Comparison of ENCODE assay signal across 1 cellular context in the genomic region with DNA sequence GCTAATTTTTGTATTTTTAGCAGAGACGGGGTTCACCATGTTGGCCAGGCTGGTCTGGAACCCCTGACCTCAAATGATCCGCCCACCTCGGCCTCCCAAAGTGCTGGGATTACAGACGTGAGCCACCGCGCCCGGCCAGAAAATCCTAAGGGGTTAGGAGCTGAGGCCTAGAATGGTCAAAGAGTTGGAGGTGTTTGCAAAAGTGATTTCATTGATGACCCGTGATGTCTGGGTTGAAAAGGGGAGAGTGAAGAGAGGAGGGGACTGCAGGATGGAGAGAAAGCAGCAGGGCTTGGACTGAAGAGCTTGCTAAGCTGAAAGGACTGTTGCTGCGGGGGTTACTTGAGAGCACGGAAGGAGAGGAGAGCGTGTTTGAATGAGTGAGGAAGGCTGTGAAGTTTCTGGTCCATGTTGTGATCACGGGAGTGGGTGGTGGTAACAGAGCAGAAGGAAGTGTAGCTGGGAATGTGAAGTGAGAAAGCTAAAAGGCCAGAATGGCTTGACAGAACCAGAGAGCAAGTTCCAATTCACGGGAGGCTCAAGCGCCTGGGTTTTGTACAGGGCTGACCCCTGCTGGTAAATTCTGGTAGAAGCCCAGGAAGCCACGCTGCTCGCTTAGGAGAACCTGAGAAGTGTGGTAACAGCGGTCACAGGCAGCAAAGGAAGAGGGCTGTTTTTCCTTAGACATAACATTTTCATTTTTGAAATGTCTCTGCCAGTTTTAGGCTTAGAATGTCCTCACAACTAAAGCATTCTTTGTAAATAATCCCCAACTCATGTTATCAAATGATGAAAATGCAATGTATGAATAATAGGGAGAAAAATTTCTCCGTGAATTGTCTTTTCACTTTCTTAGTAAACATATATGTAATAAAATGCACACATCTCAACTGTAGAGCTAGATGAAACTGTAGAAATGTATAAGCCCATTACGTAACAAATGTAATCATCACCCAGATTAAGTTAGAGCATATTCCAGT.
TF ChIP-seq lines count a peak whose summit lies in the region.

No MANE protein-coding gene starts in this region.

TF ChIP-seq in HepG2, 621 proteins besides CTCF, POLR2A, EP300 and RAD21 (continued from another document and continues in another):
- TF ChIP-seq, protein P1, sequence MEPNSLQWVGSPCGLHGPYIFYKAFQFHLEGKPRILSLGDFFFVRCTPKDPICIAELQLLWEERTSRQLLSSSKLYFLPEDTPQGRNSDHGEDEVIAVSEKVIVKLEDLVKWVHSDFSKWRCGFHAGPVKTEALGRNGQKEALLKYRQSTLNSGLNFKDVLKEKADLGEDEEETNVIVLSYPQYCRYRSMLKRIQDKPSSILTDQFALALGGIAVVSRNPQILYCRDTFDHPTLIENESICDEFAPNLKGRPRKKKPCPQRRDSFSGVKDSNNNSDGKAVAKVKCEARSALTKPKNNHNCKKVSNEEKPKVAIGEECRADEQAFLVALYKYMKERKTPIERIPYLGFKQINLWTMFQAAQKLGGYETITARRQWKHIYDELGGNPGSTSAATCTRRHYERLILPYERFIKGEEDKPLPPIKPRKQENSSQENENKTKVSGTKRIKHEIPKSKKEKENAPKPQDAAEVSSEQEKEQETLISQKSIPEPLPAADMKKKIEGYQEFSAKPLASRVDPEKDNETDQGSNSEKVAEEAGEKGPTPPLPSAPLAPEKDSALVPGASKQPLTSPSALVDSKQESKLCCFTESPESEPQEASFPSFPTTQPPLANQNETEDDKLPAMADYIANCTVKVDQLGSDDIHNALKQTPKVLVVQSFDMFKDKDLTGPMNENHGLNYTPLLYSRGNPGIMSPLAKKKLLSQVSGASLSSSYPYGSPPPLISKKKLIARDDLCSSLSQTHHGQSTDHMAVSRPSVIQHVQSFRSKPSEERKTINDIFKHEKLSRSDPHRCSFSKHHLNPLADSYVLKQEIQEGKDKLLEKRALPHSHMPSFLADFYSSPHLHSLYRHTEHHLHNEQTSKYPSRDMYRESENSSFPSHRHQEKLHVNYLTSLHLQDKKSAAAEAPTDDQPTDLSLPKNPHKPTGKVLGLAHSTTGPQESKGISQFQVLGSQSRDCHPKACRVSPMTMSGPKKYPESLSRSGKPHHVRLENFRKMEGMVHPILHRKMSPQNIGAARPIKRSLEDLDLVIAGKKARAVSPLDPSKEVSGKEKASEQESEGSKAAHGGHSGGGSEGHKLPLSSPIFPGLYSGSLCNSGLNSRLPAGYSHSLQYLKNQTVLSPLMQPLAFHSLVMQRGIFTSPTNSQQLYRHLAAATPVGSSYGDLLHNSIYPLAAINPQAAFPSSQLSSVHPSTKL (CRISPR knock-in tag; IDR thresholded peaks at IDR 0.05): peak; percentile 65
- TF ChIP-seq ZNF598 (CRISPR knock-in tag; IDR thresholded peaks at IDR 0.05; ENCODE audit: borderline replicate concordance) (peak; percentile 79; the same call in 1 of the 2 replicates), ZNF496 (CRISPR knock-in tag; IDR thresholded peaks at IDR 0.05; ENCODE audit: insufficient replicate concordance) (no peak), EZH2 (conservative IDR thresholded peaks at IDR 0.05; ENCODE audit: low read depth, low read length) (no peak), ZMYM3 (CRISPR knock-in tag; IDR thresholded peaks at IDR 0.05) (peak; percentile 54; the same call in 1 of the 2 replicates), ZNF605 (CRISPR knock-in tag; IDR thresholded peaks at IDR 0.05) (peak; percentile 73; the same call in 1 of the 2 replicates), BRD4 (CRISPR knock-in tag; IDR thresholded peaks at IDR 0.05) (peak; percentile 58; the same call in 1 of the 2 replicates), ZNF850 (CRISPR knock-in tag; conservative IDR thresholded peaks at IDR 0.05) (0 out of 2 replicates have a peak, but pooled peaks have one; percentile 25), SRY (CRISPR knock-in tag; IDR thresholded peaks at IDR 0.05) (0 out of 2 replicates have a peak, but pooled peaks have one; percentile 39), SOX5 (CRISPR knock-in tag; IDR thresholded peaks at IDR 0.05; ENCODE audit: borderline replicate concordance) (0 out of 2 replicates have a peak, but pooled peaks have one; percentile 13), ZNF432 (CRISPR knock-in tag; IDR thresholded peaks at IDR 0.05; ENCODE audit: borderline replicate concordance) (no peak), ZNF230 (CRISPR knock-in tag; IDR thresholded peaks at IDR 0.05) (no peak), ZSCAN20 (CRISPR knock-in tag; IDR thresholded peaks at IDR 0.05; ENCODE audit: borderline replicate concordance) (no peak), ZNF614 (CRISPR knock-in tag; IDR thresholded peaks at IDR 0.05; ENCODE audit: borderline replicate concordance) (peak; percentile 66), ZNF552 (CRISPR knock-in tag; IDR thresholded peaks at IDR 0.05; ENCODE audit: borderline replicate concordance) (no peak), YEATS2 (CRISPR knock-in tag; IDR thresholded peaks at IDR 0.05; ENCODE audit: borderline replicate concordance) (no peak), GATAD1 (CRISPR knock-in tag; IDR thresholded peaks at IDR 0.05) (peak; percentile 42; the same call in 1 of the 2 replicates), WIZ (CRISPR knock-in tag; IDR thresholded peaks at IDR 0.05) (no peak), TEAD3 (CRISPR knock-in tag; optimal IDR thresholded peaks at IDR 0.05; ENCODE audit: borderline replicate concordance) (peak; percentile 28), SPEN (CRISPR knock-in tag; IDR thresholded peaks at IDR 0.05; ENCODE audit: low read depth) (no peak), RNF2 (conservative IDR thresholded peaks at IDR 0.05; ENCODE audit: low read depth) (no peak), CHD4 (IDR thresholded peaks at IDR 0.05; ENCODE audit: borderline replicate concordance, low read length) (no peak), KDM4B (CRISPR knock-in tag; IDR thresholded peaks at IDR 0.05) (peak; percentile 66; the same call in 1 of the 2 replicates), NPAS2 (CRISPR knock-in tag; IDR thresholded peaks at IDR 0.05; ENCODE audit: borderline replicate concordance) (no peak), FOSL2 (CRISPR knock-in tag; IDR thresholded peaks at IDR 0.05) (peak; percentile 64; the same call in 1 of the 2 replicates), ZMYM4 (CRISPR knock-in tag; IDR thresholded peaks at IDR 0.05) (peak; percentile 50; the same call in 1 of the 2 replicates), RBM39 (IDR thresholded peaks at IDR 0.05; ENCODE audit: low read depth, low read length, poor library complexity, severe bottlenecking) (no peak), SNRNP70 (IDR thresholded peaks at IDR 0.05; ENCODE audit: low read depth, low read length) (no peak), SMAD1 (CRISPR knock-in tag; IDR thresholded peaks at IDR 0.05; ENCODE audit: borderline replicate concordance, low read depth) (no peak; the same call in 1 of the 2 replicates), MBNL3 (CRISPR knock-in tag; conservative IDR thresholded peaks at IDR 0.05) (no peak), IKZF4 (CRISPR knock-in tag; IDR thresholded peaks at IDR 0.05; ENCODE audit: borderline replicate concordance, low read depth, not compliant biosample characterization) (no peak), MIXL1 (CRISPR knock-in tag; IDR thresholded peaks at IDR 0.05) (peak; percentile 22; the same call in 1 of the 2 replicates)
- TF ChIP-seq, protein P2, sequence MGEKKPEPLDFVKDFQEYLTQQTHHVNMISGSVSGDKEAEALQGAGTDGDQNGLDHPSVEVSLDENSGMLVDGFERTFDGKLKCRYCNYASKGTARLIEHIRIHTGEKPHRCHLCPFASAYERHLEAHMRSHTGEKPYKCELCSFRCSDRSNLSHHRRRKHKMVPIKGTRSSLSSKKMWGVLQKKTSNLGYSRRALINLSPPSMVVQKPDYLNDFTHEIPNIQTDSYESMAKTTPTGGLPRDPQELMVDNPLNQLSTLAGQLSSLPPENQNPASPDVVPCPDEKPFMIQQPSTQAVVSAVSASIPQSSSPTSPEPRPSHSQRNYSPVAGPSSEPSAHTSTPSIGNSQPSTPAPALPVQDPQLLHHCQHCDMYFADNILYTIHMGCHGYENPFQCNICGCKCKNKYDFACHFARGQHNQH (CRISPR knock-in tag; IDR thresholded peaks at IDR 0.05): peak; percentile 57; the same call in 1 of the 2 replicates
- TF ChIP-seq, protein P3, sequence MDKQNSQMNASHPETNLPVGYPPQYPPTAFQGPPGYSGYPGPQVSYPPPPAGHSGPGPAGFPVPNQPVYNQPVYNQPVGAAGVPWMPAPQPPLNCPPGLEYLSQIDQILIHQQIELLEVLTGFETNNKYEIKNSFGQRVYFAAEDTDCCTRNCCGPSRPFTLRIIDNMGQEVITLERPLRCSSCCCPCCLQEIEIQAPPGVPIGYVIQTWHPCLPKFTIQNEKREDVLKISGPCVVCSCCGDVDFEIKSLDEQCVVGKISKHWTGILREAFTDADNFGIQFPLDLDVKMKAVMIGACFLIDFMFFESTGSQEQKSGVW (CRISPR knock-in tag; IDR thresholded peaks at IDR 0.05; ENCODE audit: borderline replicate concordance): no peak
- TF ChIP-seq, protein P4, sequence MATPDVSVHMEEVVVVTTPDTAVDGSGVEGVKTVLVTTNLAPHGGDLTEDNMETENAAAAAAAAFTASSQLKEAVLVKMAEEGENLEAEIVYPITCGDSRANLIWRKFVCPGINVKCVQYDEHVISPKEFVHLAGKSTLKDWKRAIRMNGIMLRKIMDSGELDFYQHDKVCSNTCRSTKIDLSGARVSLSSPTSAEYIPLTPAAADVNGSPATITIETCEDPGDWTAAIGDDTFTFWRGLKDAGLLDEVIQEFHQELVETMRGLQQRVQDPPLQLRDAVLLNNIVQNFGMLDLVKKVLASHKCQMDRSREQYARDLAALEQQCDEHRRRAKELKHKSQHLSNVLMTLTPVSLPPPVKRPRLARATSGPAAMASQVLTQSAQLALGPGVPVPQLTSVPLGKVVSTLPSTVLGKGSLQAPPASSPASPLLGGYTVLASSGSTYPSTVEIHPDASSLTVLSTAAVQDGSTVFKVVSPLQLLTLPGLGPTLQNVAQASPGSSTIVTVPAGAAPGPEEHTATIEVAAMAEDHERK (CRISPR knock-in tag; IDR thresholded peaks at IDR 0.05; ENCODE audit: low read depth): no peak
- TF ChIP-seq, protein P5, sequence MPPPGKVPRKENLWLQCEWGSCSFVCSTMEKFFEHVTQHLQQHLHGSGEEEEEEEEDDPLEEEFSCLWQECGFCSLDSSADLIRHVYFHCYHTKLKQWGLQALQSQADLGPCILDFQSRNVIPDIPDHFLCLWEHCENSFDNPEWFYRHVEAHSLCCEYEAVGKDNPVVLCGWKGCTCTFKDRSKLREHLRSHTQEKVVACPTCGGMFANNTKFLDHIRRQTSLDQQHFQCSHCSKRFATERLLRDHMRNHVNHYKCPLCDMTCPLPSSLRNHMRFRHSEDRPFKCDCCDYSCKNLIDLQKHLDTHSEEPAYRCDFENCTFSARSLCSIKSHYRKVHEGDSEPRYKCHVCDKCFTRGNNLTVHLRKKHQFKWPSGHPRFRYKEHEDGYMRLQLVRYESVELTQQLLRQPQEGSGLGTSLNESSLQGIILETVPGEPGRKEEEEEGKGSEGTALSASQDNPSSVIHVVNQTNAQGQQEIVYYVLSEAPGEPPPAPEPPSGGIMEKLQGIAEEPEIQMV (CRISPR knock-in tag; IDR thresholded peaks at IDR 0.05; ENCODE audit: low read depth): no peak
- TF ChIP-seq, protein P6, sequence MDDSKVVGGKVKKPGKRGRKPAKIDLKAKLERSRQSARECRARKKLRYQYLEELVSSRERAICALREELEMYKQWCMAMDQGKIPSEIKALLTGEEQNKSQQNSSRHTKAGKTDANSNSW (CRISPR knock-in tag; IDR thresholded peaks at IDR 0.05; ENCODE audit: borderline replicate concordance): no peak
- TF ChIP-seq, protein P7, sequence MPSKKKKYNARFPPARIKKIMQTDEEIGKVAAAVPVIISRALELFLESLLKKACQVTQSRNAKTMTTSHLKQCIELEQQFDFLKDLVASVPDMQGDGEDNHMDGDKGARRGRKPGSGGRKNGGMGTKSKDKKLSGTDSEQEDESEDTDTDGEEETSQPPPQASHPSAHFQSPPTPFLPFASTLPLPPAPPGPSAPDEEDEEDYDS (CRISPR knock-in tag; IDR thresholded peaks at IDR 0.05): peak; percentile 39; the same call in 1 of the 2 replicates
- TF ChIP-seq, protein P8, sequence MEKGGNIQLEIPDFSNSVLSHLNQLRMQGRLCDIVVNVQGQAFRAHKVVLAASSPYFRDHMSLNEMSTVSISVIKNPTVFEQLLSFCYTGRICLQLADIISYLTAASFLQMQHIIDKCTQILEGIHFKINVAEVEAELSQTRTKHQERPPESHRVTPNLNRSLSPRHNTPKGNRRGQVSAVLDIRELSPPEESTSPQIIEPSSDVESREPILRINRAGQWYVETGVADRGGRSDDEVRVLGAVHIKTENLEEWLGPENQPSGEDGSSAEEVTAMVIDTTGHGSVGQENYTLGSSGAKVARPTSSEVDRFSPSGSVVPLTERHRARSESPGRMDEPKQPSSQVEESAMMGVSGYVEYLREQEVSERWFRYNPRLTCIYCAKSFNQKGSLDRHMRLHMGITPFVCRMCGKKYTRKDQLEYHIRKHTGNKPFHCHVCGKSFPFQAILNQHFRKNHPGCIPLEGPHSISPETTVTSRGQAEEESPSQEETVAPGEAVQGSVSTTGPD (CRISPR knock-in tag; IDR thresholded peaks at IDR 0.05): no peak
- TF ChIP-seq, protein P9, sequence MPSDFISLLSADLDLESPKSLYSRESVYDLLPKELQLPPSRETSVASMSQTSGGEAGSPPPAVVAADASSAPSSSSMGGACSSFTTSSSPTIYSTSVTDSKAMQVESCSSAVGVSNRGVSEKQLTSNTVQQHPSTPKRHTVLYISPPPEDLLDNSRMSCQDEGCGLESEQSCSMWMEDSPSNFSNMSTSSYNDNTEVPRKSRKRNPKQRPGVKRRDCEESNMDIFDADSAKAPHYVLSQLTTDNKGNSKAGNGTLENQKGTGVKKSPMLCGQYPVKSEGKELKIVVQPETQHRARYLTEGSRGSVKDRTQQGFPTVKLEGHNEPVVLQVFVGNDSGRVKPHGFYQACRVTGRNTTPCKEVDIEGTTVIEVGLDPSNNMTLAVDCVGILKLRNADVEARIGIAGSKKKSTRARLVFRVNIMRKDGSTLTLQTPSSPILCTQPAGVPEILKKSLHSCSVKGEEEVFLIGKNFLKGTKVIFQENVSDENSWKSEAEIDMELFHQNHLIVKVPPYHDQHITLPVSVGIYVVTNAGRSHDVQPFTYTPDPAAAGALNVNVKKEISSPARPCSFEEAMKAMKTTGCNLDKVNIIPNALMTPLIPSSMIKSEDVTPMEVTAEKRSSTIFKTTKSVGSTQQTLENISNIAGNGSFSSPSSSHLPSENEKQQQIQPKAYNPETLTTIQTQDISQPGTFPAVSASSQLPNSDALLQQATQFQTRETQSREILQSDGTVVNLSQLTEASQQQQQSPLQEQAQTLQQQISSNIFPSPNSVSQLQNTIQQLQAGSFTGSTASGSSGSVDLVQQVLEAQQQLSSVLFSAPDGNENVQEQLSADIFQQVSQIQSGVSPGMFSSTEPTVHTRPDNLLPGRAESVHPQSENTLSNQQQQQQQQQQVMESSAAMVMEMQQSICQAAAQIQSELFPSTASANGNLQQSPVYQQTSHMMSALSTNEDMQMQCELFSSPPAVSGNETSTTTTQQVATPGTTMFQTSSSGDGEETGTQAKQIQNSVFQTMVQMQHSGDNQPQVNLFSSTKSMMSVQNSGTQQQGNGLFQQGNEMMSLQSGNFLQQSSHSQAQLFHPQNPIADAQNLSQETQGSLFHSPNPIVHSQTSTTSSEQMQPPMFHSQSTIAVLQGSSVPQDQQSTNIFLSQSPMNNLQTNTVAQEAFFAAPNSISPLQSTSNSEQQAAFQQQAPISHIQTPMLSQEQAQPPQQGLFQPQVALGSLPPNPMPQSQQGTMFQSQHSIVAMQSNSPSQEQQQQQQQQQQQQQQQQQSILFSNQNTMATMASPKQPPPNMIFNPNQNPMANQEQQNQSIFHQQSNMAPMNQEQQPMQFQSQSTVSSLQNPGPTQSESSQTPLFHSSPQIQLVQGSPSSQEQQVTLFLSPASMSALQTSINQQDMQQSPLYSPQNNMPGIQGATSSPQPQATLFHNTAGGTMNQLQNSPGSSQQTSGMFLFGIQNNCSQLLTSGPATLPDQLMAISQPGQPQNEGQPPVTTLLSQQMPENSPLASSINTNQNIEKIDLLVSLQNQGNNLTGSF (CRISPR knock-in tag; IDR thresholded peaks at IDR 0.05): no peak
